19 cellular contexts compared by ENCODE assay signal in genomic region chr13:88051746-88052482, GRCh38.
DNase-seq lines count a peak whose midpoint lies in the region; ATAC-seq, FAIRE-seq and TF ChIP-seq lines count a peak whose summit lies in the region.
"Had no signal": no experiment of that assay in that cellular context is flagged by ENCODE, and none has a peak within 500 bp of the region (broad histone marks: within the 10 kb centered on the region; RNA-seq: fewer than 3 reads in every experiment).

No MANE protein-coding gene starts in this region.

- intact Hi-C loops in MCF 10A (cut with micrococcal nuclease) (no loop called here), breast epithelium (cut with DNase I; ENCODE audit: low total_unique reads) (no loop called here), kidney (cut with DNase I) (no loop called here)

- CTCF ChIA-PET in MCF 10A (lab: Yijun Ruan, JAX): interaction anchor here (0.6 to 0.7 kb wide), 2 partner anchors 268 to 299 kb away, joined by 3 to 4 read pairs; no protein-coding TSS in a partner anchor

- H3K27ac ChIP-seq in breast epithelium: no peak overlapping the region
- H3K27ac ChIP-seq in kidney (ENCODE audit: low read depth in 2 of 2, low read length in 2 of 2): no peak overlapping the region
- H3K27ac ChIP-seq: GM23248, HL-60, RWPE1, SK-N-MC had no signal

- H3K36me3 ChIP-seq in breast epithelium (no peaks in the 10 kb centered on the region), kidney (ENCODE audit: control insufficient read depth in 1 of 2, insufficient read depth in 2 of 2, low read length in 2 of 2) (no peaks in the 10 kb centered on the region)

- no peak for FAIRE-seq in kidney (lab: Jason Lieb, UNC)
- FAIRE-seq: K562 had no signal

- no peaks in the 10 kb centered on the region for H3K4me1 ChIP-seq in breast epithelium
- H3K4me1 ChIP-seq in kidney (ENCODE audit: control insufficient read depth in 1 of 2, insufficient read depth in 1 of 2, low read depth in 1 of 2, low read length in 2 of 2): no peaks in the 10 kb centered on the region

- peak; percentile 31 for ATAC-seq in stimulated activated memory B cell treated with anti-CD40 and anti-IgM and Interleukin-4, amounts not matched to agents 10 μg/mL and 1 μg/mL and 100 μg/mL, for 72 hours
- ATAC-seq: K562 had no signal

- DNase-seq in MCF 10A (ENCODE audit: unreplicated experiment): peak; percentile 6
- DNase-seq in breast epithelium (ENCODE audit: low spot score in 2 of 2): no peak
- DNase-seq in NAMALWA (ENCODE audit: low spot score): peak; percentile 21
- peak; percentile 38 for DNase-seq in kidney
- no peak for DNase-seq in NCI-H2196 (lab: John Stamatoyannopoulos, UW; ENCODE audit: unreplicated experiment)
- DNase-seq in glomerular visceral epithelial cell (ENCODE audit: extremely low spot score): no peak
- DNase-seq in amygdala (lab: John Stamatoyannopoulos, UW): no peak
- DNase-seq: CD4-positive, alpha-beta T cell; GM23248; HFFc6; NCI-H1417 treated with DMSO at 0.1 percent for 48 hours; NCI-H2029; NCI-H524; OCI-M1 had no signal

- no peaks in the 10 kb centered on the region for H3K36me3 Mint-ChIP-seq in MCF 10A (ENCODE audit: insufficient read depth, unreplicated experiment)
- H3K36me3 Mint-ChIP-seq in stimulated activated memory B cell treated with anti-CD40 and anti-IgM and Interleukin-4, amounts not matched to agents 10 μg/mL and 1 μg/mL and 100 μg/mL, for 72 hours: no peaks in the 10 kb centered on the region

- H3K9ac ChIP-seq in kidney (ENCODE audit: low read length in 2 of 2): no peak overlapping the region
- H3K9ac ChIP-seq: GM23248 had no signal

- BruUV-seq in MCF 10A (replicated peaks; lab: Mats Ljungman, UMichigan): no TSS peak

- H3K9me3 Mint-ChIP-seq in MCF 10A (ENCODE audit: unreplicated experiment): peaks cover 15% of the 10 kb centered on the region
- H3K9me3 Mint-ChIP-seq in stimulated activated memory B cell treated with anti-CD40 and anti-IgM and Interleukin-4, amounts not matched to agents 10 μg/mL and 1 μg/mL and 100 μg/mL, for 72 hours: peaks cover 21% of the 10 kb centered on the region

- POLR2A ChIA-PET in MCF 10A (lab: Yijun Ruan, JAX): interaction anchor here (0.6 to 1.2 kb wide), 2 partner anchors 8 to 65 kb away, joined by 3 to 5 read pairs; no protein-coding TSS in a partner anchor

- no peak for TF ChIP-seq POLR2A in breast epithelium (IDR thresholded peaks at IDR 0.05)

- no peaks in the 10 kb centered on the region for H3K27me3 Mint-ChIP-seq in MCF 10A (ENCODE audit: insufficient read depth, unreplicated experiment)
- no peaks in the 10 kb centered on the region for H3K27me3 Mint-ChIP-seq in stimulated activated memory B cell treated with anti-CD40 and anti-IgM and Interleukin-4, amounts not matched to agents 10 μg/mL and 1 μg/mL and 100 μg/mL, for 72 hours
- H3K27me3 Mint-ChIP-seq: CD4-positive, alpha-beta T cell had no signal

- no peaks in the 10 kb centered on the region for H3K27me3 ChIP-seq in breast epithelium

- H3K4me3 ChIP-seq in breast epithelium (no peak overlapping the region), kidney (ENCODE audit: low read length in 2 of 2) (no peak overlapping the region)
- H3K4me3 ChIP-seq: GM23248, K562, SK-N-MC had no signal

- TF ChIP-seq CTCF in MCF 10A (IDR thresholded peaks at IDR 0.05; ENCODE audit: unreplicated experiment): no peak
- no peak for TF ChIP-seq CTCF in breast epithelium (IDR thresholded peaks at IDR 0.05)
- TF ChIP-seq CTCF in kidney (IDR thresholded peaks at IDR 0.05; ENCODE audit: borderline replicate concordance, extremely low read depth, insufficient read depth): no peak

- no peaks in the 10 kb centered on the region for H3K4me1 Mint-ChIP-seq in MCF 10A (ENCODE audit: insufficient read depth, unreplicated experiment)
- no peaks in the 10 kb centered on the region for H3K4me1 Mint-ChIP-seq in stimulated activated memory B cell treated with anti-CD40 and anti-IgM and Interleukin-4, amounts not matched to agents 10 μg/mL and 1 μg/mL and 100 μg/mL, for 72 hours

- H3K9me3 ChIP-seq in breast epithelium (peaks cover 0 to 5% of the 10 kb centered on the region in 2 donors), kidney (ENCODE audit: control insufficient read depth in 1 of 2, low read length in 2 of 2) (peaks cover 2 to 4% of the 10 kb centered on the region in 2 donors)

- no peak overlapping the region for H3K27ac Mint-ChIP-seq in MCF 10A (ENCODE audit: low read depth, unreplicated experiment)
- H3K27ac Mint-ChIP-seq in stimulated activated memory B cell treated with anti-CD40 and anti-IgM and Interleukin-4, amounts not matched to agents 10 μg/mL and 1 μg/mL and 100 μg/mL, for 72 hours: no peak overlapping the region
- H3K27ac Mint-ChIP-seq: CD4-positive, alpha-beta T cell; HFFc6 had no signal

- H3K4me3 Mint-ChIP-seq in MCF 10A (ENCODE audit: unreplicated experiment): no peak overlapping the region
- no peak overlapping the region for H3K4me3 Mint-ChIP-seq in stimulated activated memory B cell treated with anti-CD40 and anti-IgM and Interleukin-4, amounts not matched to agents 10 μg/mL and 1 μg/mL and 100 μg/mL, for 72 hours
- H3K4me3 Mint-ChIP-seq: CD4-positive, alpha-beta T cell; HFFc6 had no signal

Comparison
In these comparisons a context has a peak if more than half of its experiments do, and no peak if none do; other contexts are left out.
1. DNase-seq: peak in MCF 10A (single experiment), NAMALWA (single experiment) and kidney (single experiment); none in breast epithelium (0 of 2), NCI-H2196 (single experiment), glomerular visceral epithelial cell (single experiment) and amygdala (0 of 56).